11 cellular contexts compared by ENCODE assay signal in the genomic region with DNA sequence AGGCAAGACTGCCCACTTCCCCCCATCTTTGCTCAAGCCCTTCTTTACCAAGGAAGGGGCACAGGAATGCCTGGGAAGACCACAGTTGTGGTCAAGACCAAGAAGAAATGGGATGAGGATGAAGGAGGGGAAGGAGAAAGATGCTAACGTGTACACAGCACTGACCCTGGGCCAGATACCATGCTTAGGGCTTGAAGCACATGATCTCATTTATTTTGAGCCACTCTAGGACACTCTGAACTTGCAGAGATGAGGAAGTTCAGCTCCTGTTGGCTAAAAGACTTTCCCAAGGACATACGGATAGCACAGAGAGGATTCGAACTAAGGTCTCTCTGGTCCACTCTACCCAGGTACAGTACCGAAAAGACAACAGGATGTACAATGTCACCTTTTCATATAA. TPM values are rescaled to one million over a fixed set of nuclear protein-coding genes. Genes with fewer than 3 reads are reported as not detected.
A peak's percentile ranks its signal among the peaks of the same experiment; 100 is the strongest.
DNase-seq lines count a peak whose midpoint lies in the region; ATAC-seq and TF ChIP-seq lines count a peak whose summit lies in the region.
"Had no signal": no experiment of that assay in that cellular context is flagged by ENCODE, and none has a peak within 500 bp of the region (broad histone marks: within the 10 kb centered on the region; RNA-seq: fewer than 3 reads in every experiment).

No MANE protein-coding gene starts in this region.

- no peaks in the 10 kb centered on the region for H3K27me3 ChIP-seq in BLaER1 treated with 17β-estradiol and CSF1 and Interleukin-3, amounts not matched to agents 10 nM and 100 nM
- no peaks in the 10 kb centered on the region for H3K27me3 ChIP-seq in muscle layer of duodenum (ENCODE audit: low read depth, low read length)
- H3K27me3 ChIP-seq: BLaER1 had no signal

- H3K9me3 ChIP-seq in BLaER1 treated with 17β-estradiol and CSF1 and Interleukin-3, amounts not matched to agents 10 nM and 100 nM (replicated peaks in 1 of 11) = peaks cover 32 to 61% (median 42%) of the 10 kb centered on the region in 11 experiments
- peaks cover 7% of the 10 kb centered on the region in 2 donors for H3K9me3 ChIP-seq in muscle layer of duodenum (ENCODE audit: control insufficient read depth in 1 of 2, low read length in 2 of 2)

- peaks cover 0 to 89% (median 12%) of the 10 kb centered on the region in 10 experiments; a peak in 10 of 20 replicates for H3K4me1 ChIP-seq in BLaER1 treated with 17β-estradiol and CSF1 and Interleukin-3, amounts not matched to agents 10 nM and 100 nM
- H3K4me1 ChIP-seq in muscle layer of duodenum (ENCODE audit: control insufficient read depth in 1 of 2, insufficient read depth in 2 of 2, low read length in 2 of 2) = peaks cover 3% of the 10 kb centered on the region in 2 donors
- H3K4me1 ChIP-seq: BLaER1 had no signal

- H3K4me3 ChIP-seq in BLaER1 treated with 17β-estradiol and CSF1 and Interleukin-3, amounts not matched to agents 10 nM and 100 nM = peak overlapping the region in 2 of 10 experiments; percentile 4 to 20; a peak in 1 of 20 replicates
- H3K4me3 ChIP-seq in muscle layer of duodenum (ENCODE audit: low read depth in 1 of 2, low read length in 2 of 2) = no peak overlapping the region
- H3K4me3 ChIP-seq: BLaER1 had no signal

- intact Hi-C loops in left colon (cut with DNase I, micrococcal nuclease) = no loop called here

- ATAC-seq in esophagus mucosa (no peak), left colon (no peak)

- TF ChIP-seq CTCF in chondrocyte (IDR thresholded peaks at IDR 0.05) = no peak

- DNase-seq in MV-4-11 (lab: John Stamatoyannopoulos, UW) (peak; percentile 61), chondrocyte (ENCODE audit: low spot score) (no peak), NCI-H446 treated with DMSO at 0.1 percent for 48 hours (lab: John Stamatoyannopoulos, UW) (no peak), cerebellum (ENCODE audit: low spot score) (no peak), left colon (no peak)
- DNase-seq: KG1 had no signal

- no peak overlapping the region for H3K4me3 Mint-ChIP-seq in chondrocyte (ENCODE audit: unreplicated experiment)

- H3K27ac ChIP-seq in BLaER1 treated with 17β-estradiol and CSF1 and Interleukin-3, amounts not matched to agents 10 nM and 100 nM = peak overlapping the region in 8 of 11 experiments; percentile 35 to 99 (median 82); a peak in 14 of 22 replicates
- H3K27ac ChIP-seq in muscle layer of duodenum (ENCODE audit: low read length) = peak overlapping the region; percentile 78
- H3K27ac ChIP-seq: BLaER1 had no signal

- H3K36me3 Mint-ChIP-seq in chondrocyte (ENCODE audit: low read depth) = no peaks in the 10 kb centered on the region

- H3K4me1 Mint-ChIP-seq in chondrocyte (ENCODE audit: low read depth) = peaks cover 22% of the 10 kb centered on the region

- peaks cover 13% of the 10 kb centered on the region for H3K9me3 Mint-ChIP-seq in chondrocyte (ENCODE audit: low read depth)

- peaks cover 11 to 67% (median 25%) of the 10 kb centered on the region in 11 experiments; a peak in 21 of 22 replicates for H3K36me3 ChIP-seq in BLaER1 treated with 17β-estradiol and CSF1 and Interleukin-3, amounts not matched to agents 10 nM and 100 nM
- no peaks in the 10 kb centered on the region for H3K36me3 ChIP-seq in muscle layer of duodenum (ENCODE audit: control insufficient read depth in 1 of 2, insufficient read depth in 2 of 2, low read length in 2 of 2)

- H3K4me2 ChIP-seq in BLaER1 treated with 17β-estradiol and CSF1 and Interleukin-3, amounts not matched to agents 10 nM and 100 nM = peak overlapping the region in 7 of 11 experiments; percentile 34 to 87 (median 66); a peak in 14 of 22 replicates
- H3K4me2 ChIP-seq: BLaER1 had no signal

- H3K9ac ChIP-seq in BLaER1 treated with 17β-estradiol and CSF1 and Interleukin-3, amounts not matched to agents 10 nM and 100 nM = peak overlapping the region in 6 of 11 experiments; percentile 45 to 87 (median 74); a peak in 12 of 22 replicates
- H3K9ac ChIP-seq: BLaER1 had no signal

- peaks cover 0 to 4% (median 0%) of the 10 kb centered on the region in 11 experiments; a peak in 1 of 22 replicates for H4K20me1 ChIP-seq in BLaER1 treated with 17β-estradiol and CSF1 and Interleukin-3, amounts not matched to agents 10 nM and 100 nM
- H4K20me1 ChIP-seq: BLaER1 had no signal

- H3K27ac Mint-ChIP-seq in chondrocyte (ENCODE audit: unreplicated experiment) = peak overlapping the region; percentile 97

- no peaks in the 10 kb centered on the region for H3K27me3 Mint-ChIP-seq in chondrocyte (ENCODE audit: low read depth)

RNA-seq across cellular contexts. Expression of a gene that starts 42.6 kb away (rescaled TPM):
- total RNA-seq in chondrocyte = 0.08 TPM in 1 of 3 replicates, not detected in the others
- total RNA-seq in cerebellum = 1.2 TPM
- 0.88 TPM for total RNA-seq in esophagus mucosa
- 1 to 10 TPM; 3.2 to 4.9 TPM for total RNA-seq in left colon
- total RNA-seq: PC-3 had no signal

RNA-seq across cellular contexts. Expression of a gene that starts 55.4 kb away (rescaled TPM):
- not detected in 3 replicates for total RNA-seq in chondrocyte
- total RNA-seq in cerebellum = 0.54 TPM
- 0.16 TPM for total RNA-seq in esophagus mucosa
- total RNA-seq in left colon = under 1 TPM; 0.27 to 0.89 TPM
- total RNA-seq: PC-3 had no signal
